1 cellular context compared by ENCODE assay signal in the genomic region with DNA sequence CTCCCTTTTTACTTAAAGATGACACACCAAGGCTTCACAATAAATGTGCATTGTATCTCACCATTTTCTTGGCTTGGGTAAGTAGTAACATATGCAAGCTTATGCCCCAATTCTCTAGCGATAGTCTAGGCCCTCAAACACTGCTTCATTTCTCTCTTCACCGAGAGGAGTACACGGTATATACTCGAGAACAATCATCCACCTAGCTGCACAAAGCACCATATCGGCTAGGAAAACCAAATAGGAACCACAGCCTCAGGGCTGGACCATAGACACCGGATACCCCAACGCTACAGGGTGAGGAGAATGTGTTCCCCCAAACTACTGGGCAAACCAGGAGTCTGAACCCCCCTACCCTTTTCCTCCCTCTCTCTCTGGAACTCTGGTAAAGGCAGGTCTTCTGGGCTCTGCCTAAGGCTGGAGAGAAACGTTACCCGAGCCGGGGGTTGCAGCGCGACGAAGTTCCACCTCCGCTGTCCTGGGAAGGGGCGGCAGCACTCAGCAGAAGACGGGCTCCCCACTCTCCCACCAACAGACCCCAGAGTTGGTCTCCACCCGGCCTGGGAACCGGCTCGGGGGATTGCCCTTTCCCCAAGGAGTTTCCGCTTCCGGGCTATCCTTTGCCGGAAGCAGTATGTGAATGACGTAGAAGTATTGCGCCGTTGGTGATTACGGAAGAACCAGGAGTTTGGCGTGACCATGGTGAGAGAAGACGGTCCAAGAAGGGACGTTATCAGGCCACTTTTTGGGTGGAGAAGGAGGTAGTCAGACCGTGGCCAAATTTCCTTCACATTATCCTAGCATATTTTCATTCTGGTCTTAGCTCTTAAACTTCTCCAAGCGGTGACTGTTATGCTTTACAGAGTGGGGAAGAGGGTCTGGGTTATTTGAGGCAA.
TF ChIP-seq lines count a peak whose summit lies in the region.

A gene with protein sequence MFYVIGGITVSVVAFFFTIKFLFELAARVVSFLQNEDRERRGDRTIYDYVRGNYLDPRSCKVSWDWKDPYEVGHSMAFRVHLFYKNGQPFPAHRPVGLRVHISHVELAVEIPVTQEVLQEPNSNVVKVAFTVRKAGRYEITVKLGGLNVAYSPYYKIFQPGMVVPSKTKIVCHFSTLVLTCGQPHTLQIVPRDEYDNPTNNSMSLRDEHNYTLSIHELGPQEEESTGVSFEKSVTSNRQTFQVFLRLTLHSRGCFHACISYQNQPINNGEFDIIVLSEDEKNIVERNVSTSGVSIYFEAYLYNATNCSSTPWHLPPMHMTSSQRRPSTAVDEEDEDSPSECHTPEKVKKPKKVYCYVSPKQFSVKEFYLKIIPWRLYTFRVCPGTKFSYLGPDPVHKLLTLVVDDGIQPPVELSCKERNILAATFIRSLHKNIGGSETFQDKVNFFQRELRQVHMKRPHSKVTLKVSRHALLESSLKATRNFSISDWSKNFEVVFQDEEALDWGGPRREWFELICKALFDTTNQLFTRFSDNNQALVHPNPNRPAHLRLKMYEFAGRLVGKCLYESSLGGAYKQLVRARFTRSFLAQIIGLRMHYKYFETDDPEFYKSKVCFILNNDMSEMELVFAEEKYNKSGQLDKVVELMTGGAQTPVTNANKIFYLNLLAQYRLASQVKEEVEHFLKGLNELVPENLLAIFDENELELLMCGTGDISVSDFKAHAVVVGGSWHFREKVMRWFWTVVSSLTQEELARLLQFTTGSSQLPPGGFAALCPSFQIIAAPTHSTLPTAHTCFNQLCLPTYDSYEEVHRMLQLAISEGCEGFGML (minus strand): TSS at position 582 of the 896 bp plus-strand sequence. CDS start 27,465 bp downstream, outside the sequence.
A gene with protein sequence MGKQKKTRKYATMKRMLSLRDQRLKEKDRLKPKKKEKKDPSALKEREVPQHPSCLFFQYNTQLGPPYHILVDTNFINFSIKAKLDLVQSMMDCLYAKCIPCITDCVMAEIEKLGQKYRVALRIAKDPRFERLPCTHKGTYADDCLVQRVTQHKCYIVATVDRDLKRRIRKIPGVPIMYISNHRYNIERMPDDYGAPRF (plus strand): TSS at position 646 of the 896 bp plus-strand sequence. CDS start 54 bp downstream, at position 700.

TF ChIP-seq in GM12878, 131 proteins besides CTCF, POLR2A, EP300 and RAD21 (continued from another document):
- TF ChIP-seq, protein P1, sequence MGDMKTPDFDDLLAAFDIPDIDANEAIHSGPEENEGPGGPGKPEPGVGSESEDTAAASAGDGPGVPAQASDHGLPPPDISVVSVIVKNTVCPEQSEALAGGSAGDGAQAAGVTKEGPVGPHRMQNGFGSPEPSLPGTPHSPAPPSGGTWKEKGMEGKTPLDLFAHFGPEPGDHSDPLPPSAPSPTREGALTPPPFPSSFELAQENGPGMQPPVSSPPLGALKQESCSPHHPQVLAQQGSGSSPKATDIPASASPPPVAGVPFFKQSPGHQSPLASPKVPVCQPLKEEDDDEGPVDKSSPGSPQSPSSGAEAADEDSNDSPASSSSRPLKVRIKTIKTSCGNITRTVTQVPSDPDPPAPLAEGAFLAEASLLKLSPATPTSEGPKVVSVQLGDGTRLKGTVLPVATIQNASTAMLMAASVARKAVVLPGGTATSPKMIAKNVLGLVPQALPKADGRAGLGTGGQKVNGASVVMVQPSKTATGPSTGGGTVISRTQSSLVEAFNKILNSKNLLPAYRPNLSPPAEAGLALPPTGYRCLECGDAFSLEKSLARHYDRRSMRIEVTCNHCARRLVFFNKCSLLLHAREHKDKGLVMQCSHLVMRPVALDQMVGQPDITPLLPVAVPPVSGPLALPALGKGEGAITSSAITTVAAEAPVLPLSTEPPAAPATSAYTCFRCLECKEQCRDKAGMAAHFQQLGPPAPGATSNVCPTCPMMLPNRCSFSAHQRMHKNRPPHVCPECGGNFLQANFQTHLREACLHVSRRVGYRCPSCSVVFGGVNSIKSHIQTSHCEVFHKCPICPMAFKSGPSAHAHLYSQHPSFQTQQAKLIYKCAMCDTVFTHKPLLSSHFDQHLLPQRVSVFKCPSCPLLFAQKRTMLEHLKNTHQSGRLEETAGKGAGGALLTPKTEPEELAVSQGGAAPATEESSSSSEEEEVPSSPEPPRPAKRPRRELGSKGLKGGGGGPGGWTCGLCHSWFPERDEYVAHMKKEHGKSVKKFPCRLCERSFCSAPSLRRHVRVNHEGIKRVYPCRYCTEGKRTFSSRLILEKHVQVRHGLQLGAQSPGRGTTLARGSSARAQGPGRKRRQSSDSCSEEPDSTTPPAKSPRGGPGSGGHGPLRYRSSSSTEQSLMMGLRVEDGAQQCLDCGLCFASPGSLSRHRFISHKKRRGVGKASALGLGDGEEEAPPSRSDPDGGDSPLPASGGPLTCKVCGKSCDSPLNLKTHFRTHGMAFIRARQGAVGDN (IDR thresholded peaks at IDR 0.05), result peak; percentile 64
- TF ChIP-seq ZZZ3 (IDR thresholded peaks at IDR 0.05; ENCODE audit: control insufficient read depth, insufficient read length, low read depth), result no peak
- peak; percentile 99 for TF ChIP-seq CREM (IDR thresholded peaks at IDR 0.05; ENCODE audit: low read depth)
- TF ChIP-seq MTA2 (IDR thresholded peaks at IDR 0.05; ENCODE audit: low read depth), result peak; percentile 78
- TF ChIP-seq RFX5 (IDR thresholded peaks at IDR 0.05; ENCODE audit: low read depth, low read length), result 0 out of 2 replicates have a peak, but pooled peaks have one; percentile 44
- no peak for TF ChIP-seq IKZF2 (IDR thresholded peaks at IDR 0.05)
- TF ChIP-seq POU2F2 (IDR thresholded peaks at IDR 0.05; ENCODE audit: borderline replicate concordance, low read depth, low read length), result peak; percentile 61; the same call in 1 of the 3 replicates
